ENCODE assay signal across 13 cellular contexts in genomic region chr1:109789771-109790170, GRCh38. TPM values are rescaled to one million over a fixed set of nuclear protein-coding genes. Genes with fewer than 3 reads are reported as not detected.
A peak's percentile ranks its signal among the peaks of the same experiment; 100 is the strongest.
DNase-seq lines count a peak whose midpoint lies in the region; ATAC-seq and TF ChIP-seq lines count a peak whose summit lies in the region.
"Had no signal": no experiment of that assay in that cellular context is flagged by ENCODE, and none has a peak within 500 bp of the region (broad histone marks: within the 10 kb centered on the region; RNA-seq: fewer than 3 reads in every experiment).

No MANE protein-coding gene starts in this region.

- H3K4me3 Mint-ChIP-seq in CD4-positive, alpha-beta T cell = no peak overlapping the region
- no peak overlapping the region for H3K4me3 Mint-ChIP-seq in activated naive CD8-positive, alpha-beta T cell treated with anti-CD3 and anti-CD28 coated beads for 36 hours

- peaks cover 39% of the 10 kb centered on the region for H3K4me1 ChIP-seq in IMR-90 (ENCODE audit: control insufficient read depth, insufficient read depth, low read length)
- H3K4me1 ChIP-seq in neutrophil (ENCODE audit: control insufficient read depth in 1 of 2, insufficient read depth in 1 of 2, low read depth in 1 of 2, low read length in 1 of 2) = peaks cover 72 to 77% of the 10 kb centered on the region in 2 experiments

- peak in 1 of 10 experiments; percentile 31 for DNase-seq in CD4-positive, alpha-beta T cell
- no peak for DNase-seq in IMR-90
- DNase-seq in activated naive CD8-positive, alpha-beta T cell treated with anti-CD3 and anti-CD28 coated beads for 36 hours = no peak
- DNase-seq in midbrain (lab: John Stamatoyannopoulos, UW) = no peak
- DNase-seq: anterior cingulate cortex, NCI-H2081 had no signal

- no peaks in the 10 kb centered on the region for H3K27me3 Mint-ChIP-seq in CD4-positive, alpha-beta T cell
- no peaks in the 10 kb centered on the region for H3K27me3 Mint-ChIP-seq in activated naive CD8-positive, alpha-beta T cell treated with anti-CD3 and anti-CD28 coated beads for 36 hours

- no peak overlapping the region for H3K23ac ChIP-seq in IMR-90 (ENCODE audit: low read depth, low read length)

- no peak overlapping the region for H4K91ac ChIP-seq in IMR-90 (ENCODE audit: insufficient read depth, low read depth, low read length)

- H3K9ac ChIP-seq in IMR-90 (ENCODE audit: low read depth, low read length) = no peak overlapping the region

- WGBS in IMR-90 (ENCODE audit: extremely low coverage in 2 of 2, insufficient read length in 1 of 2), 2 experiments = no CpG with 5 or more reads among the region's 5 CpGs

- dilution Hi-C loops in IMR-90 (cut with HindIII; ENCODE audit: low sequenced_read_pairs, unreplicated experiment) = no loop called here

- no peak for TF ChIP-seq CTCF in CD4-positive, alpha-beta T cell (IDR thresholded peaks at IDR 0.05)
- no peak for TF ChIP-seq CTCF in IMR-90 (conservative IDR thresholded peaks at IDR 0.05; ENCODE audit: low read depth, low read length)
- TF ChIP-seq CTCF in neutrophil (IDR thresholded peaks at IDR 0.05) = no peak

- POLR2A ChIA-PET in CD4-positive, alpha-beta T cell (lab: Charles Lee) = interaction anchor here (1.5 to 3.7 kb wide), 5 partner anchors 12 to 241 kb away, joined by 5 to 52 read pairs (median 6); partner anchors contain the start of genes AHCYL1 and GNAI3
- POLR2A ChIA-PET in IMR-90 (lab: Charles Lee; ENCODE audit: unreplicated experiment) = no interaction called here

- peak overlapping the region; percentile 8; the same call in 1 of the 2 replicates for H2BK20ac ChIP-seq in IMR-90 (ENCODE audit: low read depth, low read length)

- H2AK5ac ChIP-seq in IMR-90 (ENCODE audit: low read depth, low read length) = peak overlapping the region; percentile 27; the same call in 1 of the 2 replicates

- H3K4me1 Mint-ChIP-seq in CD4-positive, alpha-beta T cell (ENCODE audit: low read depth) = peaks cover 54% of the 10 kb centered on the region
- peaks cover 50% of the 10 kb centered on the region for H3K4me1 Mint-ChIP-seq in activated naive CD8-positive, alpha-beta T cell treated with anti-CD3 and anti-CD28 coated beads for 36 hours

- H2BK120ac ChIP-seq in IMR-90 (ENCODE audit: low read depth, low read length) = peak overlapping the region; percentile 68; the same call in 1 of the 2 replicates

- H2BK5ac ChIP-seq in IMR-90 (ENCODE audit: low read depth, low read length, poor library complexity, severe bottlenecking) = no peak overlapping the region

- H2AK9ac ChIP-seq in IMR-90 (replicated peaks; ENCODE audit: low read depth, low read length, poor library complexity) = no peak overlapping the region

- no peak overlapping the region for H3K56ac ChIP-seq in IMR-90 (ENCODE audit: extremely low read depth, insufficient read depth, low read length)

- H3K36me3 ChIP-seq in IMR-90 (ENCODE audit: control insufficient read depth, insufficient read depth, low read length) = no peaks in the 10 kb centered on the region
- H3K36me3 ChIP-seq in neutrophil = no peaks in the 10 kb centered on the region

- in situ Hi-C loops in IMR-90 (cut with MboI; ENCODE audit: low sequenced_read_pairs) = loop anchor here (25.0 kb wide), 1 partner anchor 123 kb away; the partner anchor contains the start of gene CSF1

- H3K4me3 ChIP-seq in IMR-90 (ENCODE audit: insufficient read depth, low read depth, low read length) (no peak overlapping the region), neutrophil (ENCODE audit: low read depth in 1 of 2, low read length in 1 of 2) (no peak overlapping the region)

- no peak overlapping the region for H3K4me2 ChIP-seq in IMR-90 (ENCODE audit: low read depth, low read length)

- peak overlapping the region; percentile 66 for H3K27ac Mint-ChIP-seq in CD4-positive, alpha-beta T cell
- peak overlapping the region; percentile 89 for H3K27ac Mint-ChIP-seq in activated naive CD8-positive, alpha-beta T cell treated with anti-CD3 and anti-CD28 coated beads for 36 hours

- no peak for TF ChIP-seq RAD21 in IMR-90 (IDR thresholded peaks at IDR 0.05; ENCODE audit: low read length)

- H4K8ac ChIP-seq in IMR-90 (ENCODE audit: low read depth in 2 of 2, low read length in 2 of 2) = no peak overlapping the region

- no peak overlapping the region for H3K18ac ChIP-seq in IMR-90 (ENCODE audit: low read depth, low read length)

- H3K14ac ChIP-seq in IMR-90 (replicated peaks; ENCODE audit: low read depth, low read length) = no peak overlapping the region

- no peak overlapping the region for H4K5ac ChIP-seq in IMR-90 (ENCODE audit: low read depth, low read length)

- H3K4ac ChIP-seq in IMR-90 (ENCODE audit: low read depth, low read length) = peak overlapping the region; percentile 71; the same call in 1 of the 2 replicates

- H3K27me3 ChIP-seq in CD4-positive, alpha-beta T cell (ENCODE audit: control insufficient read depth, insufficient read depth, low read length) = no peaks in the 10 kb centered on the region
- H3K27me3 ChIP-seq in IMR-90 (ENCODE audit: control insufficient read depth, insufficient read depth, low read length) (no peaks in the 10 kb centered on the region), neutrophil (no peaks in the 10 kb centered on the region)

- ATAC-seq in CD4-positive, alpha-beta T cell (ENCODE audit: poor library complexity) = no peak
- ATAC-seq in IMR-90 (ENCODE audit: low read depth) (no peak), HG02981 (IDR thresholded peaks at IDR 0.05; ENCODE audit: unreplicated experiment) (no peak), HG03521 (IDR thresholded peaks at IDR 0.05; ENCODE audit: unreplicated experiment) (no peak)
- ATAC-seq: activated CD4-positive, CD25-positive, alpha-beta regulatory T cell treated with anti-CD3 and anti-CD28 coated beads, Interleukin-2, amount 50 U/mL, for 24 hours; right cardiac atrium had no signal

- intact Hi-C loops in CD4-positive, alpha-beta T cell (cut with DNase I, micrococcal nuclease) = loop anchor here in 1 of 2 experiments (5.0 kb wide), 1 partner anchor 118 kb away; no protein-coding TSS in a partner anchor
- intact Hi-C loops in IMR-90 (cut with micrococcal nuclease) = no loop called here

- H3K36me3 Mint-ChIP-seq in CD4-positive, alpha-beta T cell (ENCODE audit: low read depth) = no peaks in the 10 kb centered on the region
- no peaks in the 10 kb centered on the region for H3K36me3 Mint-ChIP-seq in activated naive CD8-positive, alpha-beta T cell treated with anti-CD3 and anti-CD28 coated beads for 36 hours

- no peak for TF ChIP-seq POLR2A in IMR-90 (IDR thresholded peaks at IDR 0.05; ENCODE audit: low read depth, low read length)

- CTCF ChIA-PET in CD4-positive, alpha-beta T cell (lab: Charles Lee) = interaction anchor here (1.3 to 1.6 kb wide), 4 partner anchors 13 to 116 kb away, joined by 3 to 17 read pairs (median 4); no protein-coding TSS in a partner anchor
- CTCF ChIA-PET in IMR-90 (lab: Yijun Ruan, JAX) = interaction anchor here (0.6 to 1.8 kb wide), 3 partner anchors 13 to 950 kb away, joined by 3 to 4 read pairs (median 3); partner anchors contain the start of gene AHCYL1

- H2BK15ac ChIP-seq in IMR-90 (ENCODE audit: low read depth, low read length) = no peak overlapping the region; the same call in 2 of the 3 replicates

- no peaks in the 10 kb centered on the region for H3K79me1 ChIP-seq in IMR-90 (ENCODE audit: low read depth in 1 of 2, low read length in 2 of 2)

- H2AFZ ChIP-seq in IMR-90 (replicated peaks; ENCODE audit: low read length, poor library complexity) = no peak overlapping the region

- no peaks in the 10 kb centered on the region for H3K9me3 ChIP-seq in CD4-positive, alpha-beta T cell (ENCODE audit: control insufficient read depth, low read length)
- H3K9me3 ChIP-seq in IMR-90 (ENCODE audit: control insufficient read depth, insufficient read depth, low read length) (no peaks in the 10 kb centered on the region), neutrophil (no peaks in the 10 kb centered on the region)

- H4K20me1 ChIP-seq in IMR-90 (ENCODE audit: insufficient read depth, low read length) = no peaks in the 10 kb centered on the region

- H3K27ac ChIP-seq in CD4-positive, alpha-beta T cell (ENCODE audit: low read depth, low read length) = no peak overlapping the region
- no peak overlapping the region for H3K27ac ChIP-seq in IMR-90 (ENCODE audit: insufficient read depth, low read length)
- H3K27ac ChIP-seq in neutrophil = peak overlapping the region; percentile 81

- H3K9me1 ChIP-seq in IMR-90 (ENCODE audit: insufficient read depth, low read length) = peaks cover 28% of the 10 kb centered on the region

- no TSS peak for BruUV-seq in IMR-90 (replicated peaks; lab: Mats Ljungman, UMichigan)

- H3K9me3 Mint-ChIP-seq in CD4-positive, alpha-beta T cell = no peaks in the 10 kb centered on the region
- H3K9me3 Mint-ChIP-seq in activated naive CD8-positive, alpha-beta T cell treated with anti-CD3 and anti-CD28 coated beads for 36 hours = no peaks in the 10 kb centered on the region

TF ChIP-seq in IMR-90, 13 proteins besides CTCF, POLR2A, EP300 and RAD21 (continues in another document):
- TF ChIP-seq CEBPB (IDR thresholded peaks at IDR 0.05; ENCODE audit: low read depth, low read length) (no peak), USF2 (IDR thresholded peaks at IDR 0.05; ENCODE audit: low read depth, low read length) (no peak), MAZ (IDR thresholded peaks at IDR 0.05; ENCODE audit: borderline replicate concordance, low read depth, low read length) (no peak), SMC3 (IDR thresholded peaks at IDR 0.05; ENCODE audit: low read depth, low read length) (no peak), CHD1 (IDR thresholded peaks at IDR 0.05; ENCODE audit: low read depth, low read length) (no peak), FOS (IDR thresholded peaks at IDR 0.05; ENCODE audit: low read depth, low read length) (no peak)

RNA-seq across cellular contexts. Expression of gene EPS8L3, which starts 26.0 kb away (rescaled TPM):
- not detected for total RNA-seq in CD4-positive, alpha-beta T cell
- not detected in 2 replicates for total RNA-seq in IMR-90 (2012; rRNA removed)
- polyA plus RNA-seq in IMR-90 (2012; rRNA removed) = not detected in 2 replicates
- 0.11 TPM in 1 of 2 replicates, not detected in the other for polyA plus RNA-seq in IMR-90 (2012; cell fraction: cytosol; rRNA removed)
- polyA plus RNA-seq in IMR-90 (2012; cell fraction: nucleus; rRNA removed; ENCODE audit: low replicate concordance) = not detected in 2 replicates
- total RNA-seq in activated naive CD8-positive, alpha-beta T cell treated with anti-CD3 and anti-CD28 coated beads for 36 hours = not detected
- total RNA-seq: fibroblast of villous mesenchyme, LHCN-M2, right cardiac atrium had no signal
- polyA plus RNA-seq: right cardiac atrium had no signal

RNA-seq across cellular contexts. Expression of gene GSTM3, which starts 48.9 kb away (rescaled TPM):
- 10 to 100 TPM; 14.8 to 15.4 TPM for total RNA-seq in CD4-positive, alpha-beta T cell
- 101 and 131 TPM in 2 replicates for total RNA-seq in IMR-90 (2012; rRNA removed)
- polyA plus RNA-seq in IMR-90 (2012; rRNA removed) = 97.4 and 102 TPM in 2 replicates
- polyA plus RNA-seq in IMR-90 (2012; cell fraction: cytosol; rRNA removed) = 69.1 and 108 TPM in 2 replicates
- 19.5 and 60.7 TPM in 2 replicates for polyA plus RNA-seq in IMR-90 (2012; cell fraction: nucleus; rRNA removed; ENCODE audit: low replicate concordance)
- 10 to 100 TPM; 21.4 to 25.4 TPM for total RNA-seq in activated naive CD8-positive, alpha-beta T cell treated with anti-CD3 and anti-CD28 coated beads for 36 hours
